Comparison of ENCODE assay signal across 1 cellular context in genomic region chr5:94111209-94112004, GRCh38.
TF ChIP-seq lines count a peak whose summit lies in the region.

No MANE protein-coding gene starts in this region.

TF ChIP-seq in HepG2, 621 proteins besides CTCF, POLR2A, EP300 and RAD21 (continued from another document and continues in another):
- TF ChIP-seq ZNF800 (CRISPR knock-in tag; IDR thresholded peaks at IDR 0.05), result peak; percentile 64; the same call in 1 of the 2 replicates
- TF ChIP-seq ZNF468 (CRISPR knock-in tag; IDR thresholded peaks at IDR 0.05), result no peak
- TF ChIP-seq NR2F2 (IDR thresholded peaks at IDR 0.05; ENCODE audit: borderline replicate concordance, low read depth), result no peak
- no peak for TF ChIP-seq FOXA1 (IDR thresholded peaks at IDR 0.05)
- no peak for TF ChIP-seq FOXA1 (CRISPR knock-in tag; IDR thresholded peaks at IDR 0.05)
- TF ChIP-seq U2AF1 (optimal IDR thresholded peaks at IDR 0.05; ENCODE audit: low read depth, low read length), result peak; percentile 86
- no peak for TF ChIP-seq ZBTB46 (CRISPR knock-in tag; IDR thresholded peaks at IDR 0.05; ENCODE audit: borderline replicate concordance)
- TF ChIP-seq ELF3 (CRISPR knock-in tag; IDR thresholded peaks at IDR 0.05), result peak; percentile 93
- no peak for TF ChIP-seq ZNF597 (CRISPR knock-in tag; IDR thresholded peaks at IDR 0.05)
- TF ChIP-seq ZSCAN5A (CRISPR knock-in tag; IDR thresholded peaks at IDR 0.05; ENCODE audit: borderline replicate concordance), result peak; percentile 77; the same call in 1 of the 2 replicates
- no peak for TF ChIP-seq ELK4 (CRISPR knock-in tag; IDR thresholded peaks at IDR 0.05; ENCODE audit: borderline replicate concordance)
- TF ChIP-seq NFE2 (CRISPR knock-in tag; IDR thresholded peaks at IDR 0.05), result no peak
- no peak for TF ChIP-seq ZSCAN31 (CRISPR knock-in tag; IDR thresholded peaks at IDR 0.05; ENCODE audit: low read depth)
- TF ChIP-seq ARID3A (IDR thresholded peaks at IDR 0.05; ENCODE audit: low read depth, low read length), result peak; percentile 64; the same call in 1 of the 2 replicates
- TF ChIP-seq NFYB (CRISPR knock-in tag; IDR thresholded peaks at IDR 0.05), result peak; percentile 36; the same call in 1 of the 2 replicates
- TF ChIP-seq TRIM22 (IDR thresholded peaks at IDR 0.05), result no peak
- peak; percentile 76 for TF ChIP-seq ZNF543 (CRISPR knock-in tag; IDR thresholded peaks at IDR 0.05)
- TF ChIP-seq CBFB (CRISPR knock-in tag; IDR thresholded peaks at IDR 0.05), result 0 out of 2 replicates have a peak, but pooled peaks have one; percentile 71
- TF ChIP-seq FOSL1 (CRISPR knock-in tag; IDR thresholded peaks at IDR 0.05; ENCODE audit: borderline replicate concordance), result no peak
- TF ChIP-seq ZNF260 (CRISPR knock-in tag; IDR thresholded peaks at IDR 0.05; ENCODE audit: borderline replicate concordance, low read depth), result no peak
- peak; percentile 31; the same call in 1 of the 2 replicates for TF ChIP-seq HOXA5 (CRISPR knock-in tag; IDR thresholded peaks at IDR 0.05)
- TF ChIP-seq SIN3A (IDR thresholded peaks at IDR 0.05; ENCODE audit: borderline replicate concordance, low read depth, low read length), result peak; percentile 86
- no peak for TF ChIP-seq ZSCAN22 (CRISPR knock-in tag; IDR thresholded peaks at IDR 0.05)
- peak; percentile 57; the same call in 1 of the 2 replicates for TF ChIP-seq PAXIP1 (CRISPR knock-in tag; conservative IDR thresholded peaks at IDR 0.05)
- TF ChIP-seq EHMT2 (IDR thresholded peaks at IDR 0.05; ENCODE audit: borderline replicate concordance, low read depth, low read length), result no peak
- TF ChIP-seq KDM2A (CRISPR knock-in tag; IDR thresholded peaks at IDR 0.05; ENCODE audit: borderline replicate concordance, low read depth), result peak; percentile 89
- 0 out of 2 replicates have a peak, but pooled peaks have one; percentile 16 for TF ChIP-seq ZNF367 (CRISPR knock-in tag; IDR thresholded peaks at IDR 0.05; ENCODE audit: borderline replicate concordance)
- TF ChIP-seq FIP1L1 (IDR thresholded peaks at IDR 0.05; ENCODE audit: borderline replicate concordance, insufficient read depth, low read depth, low read length), result no peak
- peak; percentile 84; the same call in 1 of the 2 replicates for TF ChIP-seq ZNF580 (CRISPR knock-in tag; IDR thresholded peaks at IDR 0.05; ENCODE audit: borderline replicate concordance, low read depth)
- peak; percentile 87 for TF ChIP-seq SRSF1 (optimal IDR thresholded peaks at IDR 0.05; ENCODE audit: low read depth, low read length)
- TF ChIP-seq ZNF562 (CRISPR knock-in tag; IDR thresholded peaks at IDR 0.05; ENCODE audit: borderline replicate concordance), result no peak
- TF ChIP-seq TOPORS (CRISPR knock-in tag; IDR thresholded peaks at IDR 0.05), result no peak
- TF ChIP-seq HNRNPH1 (optimal IDR thresholded peaks at IDR 0.05; ENCODE audit: low read depth, low read length), result no peak
- TF ChIP-seq UBTF (CRISPR knock-in tag; IDR thresholded peaks at IDR 0.05), result peak; percentile 86
- TF ChIP-seq ARID5B (CRISPR knock-in tag; IDR thresholded peaks at IDR 0.05), result peak; percentile 80
